ENCODE assay signal across 1 cellular context in the genomic region with DNA sequence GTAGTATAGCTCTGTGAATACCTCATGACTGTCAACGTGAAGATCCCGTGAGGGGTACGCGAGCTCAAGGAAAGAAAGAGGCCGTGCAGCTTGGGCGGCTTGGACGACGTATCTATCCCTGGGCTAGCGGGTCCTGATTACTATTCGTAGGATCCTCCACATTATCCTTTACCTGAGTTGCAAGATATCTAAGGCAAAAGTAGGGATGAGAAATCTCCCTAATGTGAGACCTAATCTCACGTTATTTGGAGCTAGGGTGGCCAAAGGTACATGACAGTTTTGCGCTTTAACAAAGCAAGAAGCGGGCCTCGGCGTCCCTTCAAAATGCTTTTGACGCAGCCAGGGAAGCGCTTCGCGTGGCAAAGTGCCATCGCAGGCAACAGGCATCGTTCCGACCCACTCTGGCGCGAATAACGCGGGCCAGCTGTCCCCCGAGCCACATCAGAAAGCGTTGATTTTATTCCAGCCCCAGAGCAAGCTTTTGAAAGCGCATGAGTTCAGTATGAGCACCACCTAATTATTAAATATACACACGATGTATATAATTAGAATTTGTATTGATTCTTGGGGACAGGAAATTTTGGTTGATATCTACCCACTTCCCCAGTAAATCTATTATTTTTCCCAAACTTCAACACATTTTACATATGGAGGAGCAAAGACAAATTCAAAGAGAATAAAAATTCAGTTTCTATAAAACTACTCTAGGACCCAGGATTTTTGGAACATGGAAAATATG.
TF ChIP-seq lines count a peak whose summit lies in the region.

No MANE protein-coding gene starts in this region.

TF ChIP-seq in neural cell, 6 proteins besides CTCF, POLR2A, EP300 and RAD21:
- TF ChIP-seq, protein P1, sequence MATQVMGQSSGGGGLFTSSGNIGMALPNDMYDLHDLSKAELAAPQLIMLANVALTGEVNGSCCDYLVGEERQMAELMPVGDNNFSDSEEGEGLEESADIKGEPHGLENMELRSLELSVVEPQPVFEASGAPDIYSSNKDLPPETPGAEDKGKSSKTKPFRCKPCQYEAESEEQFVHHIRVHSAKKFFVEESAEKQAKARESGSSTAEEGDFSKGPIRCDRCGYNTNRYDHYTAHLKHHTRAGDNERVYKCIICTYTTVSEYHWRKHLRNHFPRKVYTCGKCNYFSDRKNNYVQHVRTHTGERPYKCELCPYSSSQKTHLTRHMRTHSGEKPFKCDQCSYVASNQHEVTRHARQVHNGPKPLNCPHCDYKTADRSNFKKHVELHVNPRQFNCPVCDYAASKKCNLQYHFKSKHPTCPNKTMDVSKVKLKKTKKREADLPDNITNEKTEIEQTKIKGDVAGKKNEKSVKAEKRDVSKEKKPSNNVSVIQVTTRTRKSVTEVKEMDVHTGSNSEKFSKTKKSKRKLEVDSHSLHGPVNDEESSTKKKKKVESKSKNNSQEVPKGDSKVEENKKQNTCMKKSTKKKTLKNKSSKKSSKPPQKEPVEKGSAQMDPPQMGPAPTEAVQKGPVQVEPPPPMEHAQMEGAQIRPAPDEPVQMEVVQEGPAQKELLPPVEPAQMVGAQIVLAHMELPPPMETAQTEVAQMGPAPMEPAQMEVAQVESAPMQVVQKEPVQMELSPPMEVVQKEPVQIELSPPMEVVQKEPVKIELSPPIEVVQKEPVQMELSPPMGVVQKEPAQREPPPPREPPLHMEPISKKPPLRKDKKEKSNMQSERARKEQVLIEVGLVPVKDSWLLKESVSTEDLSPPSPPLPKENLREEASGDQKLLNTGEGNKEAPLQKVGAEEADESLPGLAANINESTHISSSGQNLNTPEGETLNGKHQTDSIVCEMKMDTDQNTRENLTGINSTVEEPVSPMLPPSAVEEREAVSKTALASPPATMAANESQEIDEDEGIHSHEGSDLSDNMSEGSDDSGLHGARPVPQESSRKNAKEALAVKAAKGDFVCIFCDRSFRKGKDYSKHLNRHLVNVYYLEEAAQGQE (IDR thresholded peaks at IDR 0.05; ENCODE audit: borderline replicate concordance) = no peak
- TF ChIP-seq EZH2 (IDR thresholded peaks at IDR 0.05; ENCODE audit: borderline replicate concordance, insufficient read depth, low read length, poor library complexity, severe bottlenecking) (no peak), MXI1 (conservative IDR thresholded peaks at IDR 0.05; ENCODE audit: poor library complexity, severe bottlenecking) (no peak), TAF1 (IDR thresholded peaks at IDR 0.05; ENCODE audit: low read depth) (no peak), POLR2AphosphoS5 (IDR thresholded peaks at IDR 0.05) (no peak), SMC3 (conservative IDR thresholded peaks at IDR 0.05; ENCODE audit: poor library complexity) (no peak)
